Comparison of ENCODE assay signal across 1 cellular context in genomic region chrX:102659790-102660757, GRCh38.
TF ChIP-seq lines count a peak whose summit lies in the region.

No MANE protein-coding gene starts in this region.

TF ChIP-seq in HEK293, 187 proteins besides CTCF, POLR2A, EP300 and RAD21 (continued from another document):
- TF ChIP-seq ZNF626 (tag by site-specific recombination; IDR thresholded peaks at IDR 0.05): no peak
- TF ChIP-seq GLI4 (tag by site-specific recombination; IDR thresholded peaks at IDR 0.05): no peak
- no peak for TF ChIP-seq ZNF121 (tag by site-specific recombination; IDR thresholded peaks at IDR 0.05)
- no peak for TF ChIP-seq ZNF707 (tag by site-specific recombination; IDR thresholded peaks at IDR 0.05)
- TF ChIP-seq EGR2 (tag by site-specific recombination; IDR thresholded peaks at IDR 0.05; ENCODE audit: low read depth): no peak
- no peak for TF ChIP-seq ZNF514 (tag by site-specific recombination; IDR thresholded peaks at IDR 0.05)
